ENCODE assay signal across 1 cellular context in genomic region chr1:3593334-3593733, GRCh38.
TF ChIP-seq lines count a peak whose summit lies in the region.

No MANE protein-coding gene starts in this region.

TF ChIP-seq in GM12878, 131 proteins besides CTCF, POLR2A, EP300 and RAD21:
- peak; percentile 12; the same call in 1 of the 2 replicates for TF ChIP-seq SPI1 (IDR thresholded peaks at IDR 0.05; ENCODE audit: borderline replicate concordance, insufficient read depth, low read depth, low read length)
- no peak for TF ChIP-seq FOXK2 (IDR thresholded peaks at IDR 0.05)
